Comparison of ENCODE assay signal across 10 cellular contexts in the genomic region with DNA sequence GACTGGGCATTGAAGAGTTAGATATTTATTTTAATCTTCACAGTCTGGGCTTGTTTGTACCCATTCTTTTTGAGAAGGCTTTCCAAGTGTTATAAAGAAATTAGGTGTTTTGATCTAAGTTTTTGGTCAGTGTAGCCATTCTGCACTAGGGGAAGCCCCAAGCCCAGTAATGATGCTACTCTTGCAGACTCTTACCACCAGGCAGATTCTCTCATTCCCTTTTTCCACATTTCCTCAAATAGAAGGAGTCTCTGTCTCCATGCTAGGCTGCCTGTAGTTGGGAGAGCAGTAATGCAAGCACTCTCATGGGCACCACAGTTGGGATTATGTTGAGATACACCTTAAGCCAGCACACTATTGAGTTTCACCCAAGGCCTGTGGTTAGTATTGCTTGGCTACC. TPM values are rescaled to one million over a fixed set of nuclear protein-coding genes. Genes with fewer than 3 reads are reported as not detected.
"Had no signal": no experiment of that assay in that cellular context is flagged by ENCODE, and none has a peak within 500 bp of the region (broad histone marks: within the 10 kb centered on the region; RNA-seq: fewer than 3 reads in every experiment).

No MANE protein-coding gene starts in this region.

- H3K36me3 ChIP-seq: HAP-1 had no signal

- H3K4me1 Mint-ChIP-seq: IgD-negative memory B cell had no signal

- H3K27ac Mint-ChIP-seq: HFFc6, IgD-negative memory B cell had no signal

- H3K4me3 ChIP-seq: HAP-1 had no signal

- FAIRE-seq: H54, HTR-8/SVneo had no signal

- ATAC-seq: HCT116 had no signal

- H3K4me2 ChIP-seq: KMS-11 had no signal

- H3K9ac ChIP-seq: KMS-11 had no signal

- H3K9me3 ChIP-seq: HAP-1 had no signal

- H3K4me1 ChIP-seq: HAP-1 had no signal

- H3K27me3 Mint-ChIP-seq: IgD-negative memory B cell had no signal

- H3K4me3 Mint-ChIP-seq: HFFc6, IgD-negative memory B cell had no signal

- H3K27ac ChIP-seq: KMS-11 had no signal

- H3K36me3 Mint-ChIP-seq: IgD-negative memory B cell had no signal

- H3K9me3 Mint-ChIP-seq: HFFc6, IgD-negative memory B cell had no signal

- DNase-seq: GOT3, HFFc6, KBM-7 had no signal

RNA-seq across cellular contexts. Expression of a gene that starts 21.5 kb away (rescaled TPM):
- total RNA-seq: HFFc6, HT-29 had no signal
- polyA plus RNA-seq: IgD-negative memory B cell had no signal
